8 cellular contexts compared by ENCODE assay signal in the genomic region with DNA sequence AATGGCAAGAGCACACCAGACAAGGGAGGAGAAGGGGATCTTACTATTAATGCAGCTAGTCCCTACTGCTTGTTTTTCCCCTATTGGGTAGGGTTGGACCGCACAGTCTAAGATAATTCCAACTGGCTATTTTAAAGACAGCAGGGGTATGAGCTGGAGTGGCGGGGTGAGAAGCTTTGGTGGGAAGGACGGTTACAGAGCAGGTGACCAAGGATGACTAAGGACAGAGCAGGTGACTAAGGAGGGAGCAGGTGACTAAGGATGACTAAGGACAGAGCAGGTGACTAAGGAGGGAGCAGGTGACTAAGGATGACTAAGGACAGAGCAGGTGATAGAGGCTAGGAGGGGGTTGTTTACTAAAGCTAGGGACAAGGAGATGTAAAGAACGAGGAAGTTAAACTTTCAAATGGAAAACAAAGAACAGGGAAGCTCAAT. TPM values are rescaled to one million over a fixed set of nuclear protein-coding genes. Genes with fewer than 3 reads are reported as not detected.
A peak's percentile ranks its signal among the peaks of the same experiment; 100 is the strongest.
DNase-seq lines count a peak whose midpoint lies in the region; ATAC-seq, FAIRE-seq and TF ChIP-seq lines count a peak whose summit lies in the region.
"Not testable (repeated sequence)": the region's sequence is repeated elsewhere in the genome, so short reads cannot be mapped to it uniquely, and the experiment has no call there.

No MANE protein-coding gene starts in this region.

- H3K36me3 ChIP-seq in HUES48 (ENCODE audit: control insufficient read depth, insufficient read depth, low read length); RWPE2 (ENCODE audit: low read depth): not testable (repeated sequence)
- H3K36me3 ChIP-seq in H1 (ENCODE audit: control insufficient read depth in 2 of 4, insufficient read depth in 4 of 4, low read length in 3 of 4) = peaks cover 0 to 13% (median 0%) of the 10 kb centered on the region in 4 experiments; a peak in 1 of 8 replicates

- peak overlapping the region; percentile 52 to 55 for H3K4me2 ChIP-seq in H1 (ENCODE audit: insufficient read depth in 1 of 2, low read depth in 2 of 2, low read length in 2 of 2)

- not testable (repeated sequence) for H3K23me2 ChIP-seq in H1 (ENCODE audit: low read depth, low read length)

- peak overlapping the region; percentile 39; the same call in 1 of the 2 replicates for H3K18ac ChIP-seq in H1 (ENCODE audit: extremely low read depth, low read length)

- not testable (repeated sequence) for H3K4me3 ChIP-seq in HUES48 (ENCODE audit: low read depth, low read length); RWPE2 (ENCODE audit: severe bottlenecking)
- H3K4me3 ChIP-seq in H1 (ENCODE audit: extremely low read depth in 1 of 4, insufficient read depth in 2 of 4, low read depth in 3 of 4, low read length in 4 of 4) = peak overlapping the region in 1 of 4 experiments; percentile 96; a peak in 3 of 8 replicates

- not testable (repeated sequence) for H3K27me3 ChIP-seq in HUES48 (ENCODE audit: control insufficient read depth, insufficient read depth, low read length); RWPE2 (ENCODE audit: insufficient read depth, poor library complexity, severe bottlenecking); H1 (replicated peaks in 1 of 4; ENCODE audit: control insufficient read depth in 3 of 4, extremely low read depth in 1 of 4, insufficient read depth in 3 of 4, low read length in 3 of 4)

- peaks cover 19 to 98% of the 10 kb centered on the region in 2 experiments; a peak in 3 of 4 replicates for H3K79me2 ChIP-seq in H1 (ENCODE audit: control insufficient read depth in 1 of 2, insufficient read depth in 2 of 2, low read length in 2 of 2)

- TF ChIP-seq RAD21 in H1 (IDR thresholded peaks at IDR 0.05 in 1 of 2, conservative IDR thresholded peaks at IDR 0.05 in 1 of 2; ENCODE audit: low read depth in 2 of 2, low read length in 2 of 2) = not testable (repeated sequence)

- not testable (repeated sequence) for H3K4me1 Mint-ChIP-seq in activated T-helper 17 cell treated with anti-CD3 and anti-CD28 coated beads, Interleukin-2, amount 50 U/mL, for 72 hours
- H3K4me1 Mint-ChIP-seq in neural crest cell = peaks cover 47% of the 10 kb centered on the region

- H3K4me1 ChIP-seq in HUES48 (ENCODE audit: control insufficient read depth, insufficient read depth, low read length) (peaks cover 56% of the 10 kb centered on the region), H1 (replicated peaks in 1 of 4; ENCODE audit: control insufficient read depth in 3 of 4, insufficient read depth in 4 of 4, low read length in 3 of 4) (peaks cover 7 to 30% (median 18%) of the 10 kb centered on the region in 4 experiments; a peak in 6 of 7 replicates)
- not testable (repeated sequence) for H3K4me1 ChIP-seq in RWPE2 (ENCODE audit: insufficient read depth, poor library complexity, severe bottlenecking)

- not testable (repeated sequence) for TF ChIP-seq CTCF in RWPE2 (IDR thresholded peaks at IDR 0.05; ENCODE audit: poor library complexity, severe bottlenecking); H1 (IDR thresholded peaks at IDR 0.05; ENCODE audit: control extremely low read depth in 1 of 3, insufficient read depth in 1 of 3, low read depth in 1 of 3, low read length in 3 of 3); neural crest cell (conservative IDR thresholded peaks at IDR 0.05)

- not testable (repeated sequence) for H3K36me3 Mint-ChIP-seq in activated T-helper 17 cell treated with anti-CD3 and anti-CD28 coated beads, Interleukin-2, amount 50 U/mL, for 72 hours (ENCODE audit: low read depth)
- H3K36me3 Mint-ChIP-seq in neural crest cell (ENCODE audit: low read depth) = peaks cover 17% of the 10 kb centered on the region

- 0 out of 2 replicates have a peak overlapping the region, but pooled peaks have one; percentile 41 for H2BK20ac ChIP-seq in H1 (ENCODE audit: low read length)

- not testable (repeated sequence) for H3K14ac ChIP-seq in H1 (ENCODE audit: insufficient read length)

- peak; percentile 96 for DNase-seq in DMS53 treated with DMSO at 0.1 percent for 48 hours (lab: John Stamatoyannopoulos, UW; ENCODE audit: unreplicated experiment)
- not testable (repeated sequence) for DNase-seq in RWPE2 (ENCODE audit: low spot score); H1 (ENCODE audit: low read depth in 1 of 2, low spot score in 2 of 2); neural crest cell (ENCODE audit: low read depth, low spot score); urothelium cell line (ENCODE audit: low spot score)

- peak overlapping the region; percentile 78; the same call in 1 of the 2 replicates for H2AK5ac ChIP-seq in H1 (ENCODE audit: low read depth, low read length)

- not testable (repeated sequence) for H3K56ac ChIP-seq in H1 (replicated peaks; ENCODE audit: insufficient read length, low read depth, low read length)

- WGBS in H1 (ENCODE audit: extremely low coverage in 1 of 2, insufficient coverage in 1 of 2, insufficient read length in 1 of 2, insufficient replicate concordance in 2 of 2, low coverage in 1 of 2, low lambda C conversion rate in 2 of 2, missing lambda C conversion rate in 1 of 2), 2 experiments = 19% methylated on average over 4 of the region's 4 CpGs; no CpG with 5 or more reads in 1 of the 2 experiments

- not testable (repeated sequence) for H3K27ac Mint-ChIP-seq in activated T-helper 17 cell treated with anti-CD3 and anti-CD28 coated beads, Interleukin-2, amount 50 U/mL, for 72 hours; neural crest cell (ENCODE audit: unreplicated experiment)

- TF ChIP-seq EP300 in H1 (IDR thresholded peaks at IDR 0.05; ENCODE audit: borderline replicate concordance in 1 of 2, low read depth in 2 of 2, low read length in 2 of 2) = 0 out of 3 replicates have a peak, but pooled peaks of 1 of the 2 experiments have one; percentile 35

- ATAC-seq in RWPE2 (ENCODE audit: low read depth) = peak; percentile 80
- ATAC-seq in activated T-helper 17 cell treated with anti-CD3 and anti-CD28 coated beads, Interleukin-2, amount 50 U/mL, for 72 hours (replicated peaks) = peak; percentile 76

- H3K79me1 ChIP-seq in H1 (ENCODE audit: low read depth, low read length) = not testable (repeated sequence)

- H3K9me3 Mint-ChIP-seq in activated T-helper 17 cell treated with anti-CD3 and anti-CD28 coated beads, Interleukin-2, amount 50 U/mL, for 72 hours; neural crest cell: not testable (repeated sequence)

- H2BK120ac ChIP-seq in H1 (replicated peaks; ENCODE audit: low read depth, low read length) = not testable (repeated sequence)

- not testable (repeated sequence) for H3K4ac ChIP-seq in H1 (replicated peaks; ENCODE audit: insufficient read length, low read depth, low read length)

- H4K5ac ChIP-seq in H1 (ENCODE audit: insufficient read length, low read depth, low read length) = not testable (repeated sequence)

- H3K27ac ChIP-seq in HUES48 (ENCODE audit: low read depth, low read length) = peak overlapping the region; percentile 72
- not testable (repeated sequence) for H3K27ac ChIP-seq in RWPE2 (ENCODE audit: poor library complexity, severe bottlenecking)
- H3K27ac ChIP-seq in H1 (ENCODE audit: low read depth, low read length) = peak overlapping the region; percentile 50; the same call in 1 of the 2 replicates

- H3K9ac ChIP-seq in HUES48 (ENCODE audit: low read depth, low read length) = not testable (repeated sequence)
- H3K9ac ChIP-seq in H1 (replicated peaks in 1 of 4; ENCODE audit: extremely low read depth in 1 of 4, low read depth in 3 of 4, low read length in 3 of 4) = 0 out of 7 replicates have a peak overlapping the region, but pooled peaks of 1 of the 4 experiments have one; percentile 9

- H4K8ac ChIP-seq in H1 (ENCODE audit: extremely low read depth, insufficient read depth, low read length) = not testable (repeated sequence)

- peaks cover 12% of the 10 kb centered on the region for H3K27me3 Mint-ChIP-seq in activated T-helper 17 cell treated with anti-CD3 and anti-CD28 coated beads, Interleukin-2, amount 50 U/mL, for 72 hours
- H3K27me3 Mint-ChIP-seq in neural crest cell (ENCODE audit: low read depth) = not testable (repeated sequence)

- POLR2A ChIA-PET in H1 (lab: Charles Lee; ENCODE audit: partially characterized antibody) = interaction anchor here (1.2 to 1.7 kb wide), 5 partner anchors 12 to 39 kb away, joined by 3 to 7 read pairs (median 3); no protein-coding TSS in a partner anchor

- peak overlapping the region; percentile 68; the same call in 1 of the 2 replicates for H2BK5ac ChIP-seq in H1 (ENCODE audit: low read depth, low read length)

- not testable (repeated sequence) for H3K4me3 Mint-ChIP-seq in activated T-helper 17 cell treated with anti-CD3 and anti-CD28 coated beads, Interleukin-2, amount 50 U/mL, for 72 hours
- H3K4me3 Mint-ChIP-seq in neural crest cell = peak overlapping the region; percentile 38

- not testable (repeated sequence) for H2AFZ ChIP-seq in H1 (ENCODE audit: low read length)

- peak in 1 of 2 experiments; percentile 66; a peak in 2 of 3 replicates for TF ChIP-seq POLR2A in H1 (IDR thresholded peaks at IDR 0.05; ENCODE audit: control extremely low read depth in 1 of 2, low read depth in 2 of 2, low read length in 2 of 2)

- not testable (repeated sequence) for H3K23ac ChIP-seq in H1 (ENCODE audit: insufficient read length)

- H4K91ac ChIP-seq in H1 (replicated peaks; ENCODE audit: insufficient read length, low read length) = peak overlapping the region; percentile 69

- not testable (repeated sequence) for H4K20me1 ChIP-seq in H1 (replicated peaks in 1 of 2; ENCODE audit: control insufficient read depth in 1 of 2, insufficient read depth in 2 of 2, low read length in 2 of 2)

- peak overlapping the region; percentile 72; the same call in 1 of the 2 replicates for H2BK12ac ChIP-seq in H1 (ENCODE audit: low read depth, low read length)

- CTCF ChIA-PET in H1 (lab: Charles Lee; ENCODE audit: partially characterized antibody) = interaction anchor here (0.6 to 1.7 kb wide), 9 partner anchors 20 to 799 kb away, joined by 3 to 8 read pairs (median 4); no protein-coding TSS in a partner anchor

- H2BK15ac ChIP-seq in H1 (ENCODE audit: low read length) = not testable (repeated sequence)

- H3K9me3 ChIP-seq in HUES48 (ENCODE audit: control insufficient read depth, insufficient read depth, low read length); RWPE2 (ENCODE audit: severe bottlenecking); H1 (ENCODE audit: insufficient read depth in 2 of 2, low read depth in 1 of 2, low read length in 1 of 2): not testable (repeated sequence)

- FAIRE-seq in H1 (lab: Jason Lieb, UNC) (peak; percentile 93), islet of Langerhans (lab: Jason Lieb, UNC) (peak; percentile 41), urothelium cell line (lab: Jason Lieb, UNC) (peak; percentile 88)

RNA-seq across cellular contexts. Expression of a gene that starts 7.3 kb away (rescaled TPM):
- total RNA-seq in activated T-helper 17 cell treated with anti-CD3 and anti-CD28 coated beads, Interleukin-2, amount 50 U/mL, for 72 hours = not detected
- total RNA-seq in H1 (2021; fragmentation: NEBNext Ultra II Directional; extraction: Animal tissue kit (Norgen Biotek cat#: 25700)) = 130 and 139 TPM in 2 replicates
- polyA plus RNA-seq in H1 (2011; rRNA removed) = 56.4 and 69.7 TPM in 2 replicates
- polyA plus RNA-seq in H1 (2011; cell fraction: cytosol; rRNA removed) = 69.1 TPM
- polyA plus RNA-seq in H1 (2011; cell fraction: nucleus; rRNA removed) = 80.6 TPM
- 64.6 to 96.2 TPM (median 88.8 TPM) in 4 replicates for polyA plus RNA-seq in H1 (2012, experiment 1 of 2)
- 8.6 TPM for polyA plus RNA-seq in H1 (2012, experiment 2 of 2)
- 131 TPM for polyA plus RNA-seq in H1 (2013, experiment 1 of 2)
- polyA plus RNA-seq in H1 (2013, experiment 2 of 2) = 136 TPM
- polyA minus RNA-seq in H1 (2011; rRNA and poly(A)+ RNA removed) = 101 and 170 TPM in 2 replicates
- 112 TPM for polyA minus RNA-seq in H1 (2011; cell fraction: cytosol; rRNA and poly(A)+ RNA removed)
- polyA minus RNA-seq in H1 (2011; cell fraction: nucleus; rRNA and poly(A)+ RNA removed) = 251 TPM
- total RNA-seq in neural crest cell = 39.1 and 43.8 TPM in 2 replicates

Comparison
In these comparisons a context has a peak if more than half of its experiments do, and no peak if none do; other contexts are left out.
1. RNA of a gene that starts 7.3 kb away (total RNA-seq): 130 to 139 TPM in H1 and 39.1 to 43.8 TPM in neural crest cell; not detected in activated T-helper 17 cell treated with anti-CD3 and anti-CD28 coated beads, Interleukin-2, amount 50 U/mL, for 72 hours; every median in the first group is over 10 times any median in the second.